Comparison of ENCODE assay signal across 1 cellular context in the genomic region with DNA sequence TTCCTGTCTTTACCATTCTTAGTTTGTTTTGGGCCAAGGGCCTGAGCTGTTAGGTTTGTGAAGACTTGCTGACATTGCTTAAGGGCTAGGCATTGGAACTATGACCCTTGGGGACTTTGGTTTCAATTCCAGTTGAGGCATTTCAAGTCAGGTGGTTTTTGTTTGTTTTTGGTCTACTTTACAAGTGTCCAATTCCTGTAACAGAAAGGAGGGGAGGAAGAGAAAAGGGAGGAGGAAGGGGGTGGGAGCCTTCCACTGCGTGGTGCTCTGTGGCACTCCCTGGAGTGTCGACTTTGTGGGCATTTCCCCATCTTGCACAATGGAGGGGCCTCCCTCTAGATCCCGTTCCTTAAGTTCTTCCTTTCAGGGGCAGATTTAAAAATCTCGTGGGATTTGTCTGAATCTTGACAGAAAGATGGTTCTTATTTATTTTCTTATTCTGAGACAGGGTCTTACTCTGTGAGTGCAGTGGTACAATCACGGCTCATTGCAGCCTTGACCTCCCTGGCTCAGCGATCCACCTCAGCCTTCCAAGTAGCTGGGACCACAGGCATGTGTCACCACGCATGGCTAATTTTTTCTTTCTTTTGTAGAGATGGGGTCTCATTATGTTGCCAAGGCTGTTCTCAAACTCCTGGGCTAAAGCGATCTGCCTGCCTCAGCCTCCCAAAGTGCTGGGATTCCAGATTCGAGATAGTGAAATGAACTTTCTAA.
A peak's percentile ranks its signal among the peaks of the same experiment; 100 is the strongest.
TF ChIP-seq lines count a peak whose summit lies in the region.

No MANE protein-coding gene starts in this region.

TF ChIP-seq in liver, 16 proteins besides CTCF, POLR2A, EP300 and RAD21 (continued from another document):
- TF ChIP-seq, protein P1, sequence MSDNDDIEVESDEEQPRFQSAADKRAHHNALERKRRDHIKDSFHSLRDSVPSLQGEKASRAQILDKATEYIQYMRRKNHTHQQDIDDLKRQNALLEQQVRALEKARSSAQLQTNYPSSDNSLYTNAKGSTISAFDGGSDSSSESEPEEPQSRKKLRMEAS (IDR thresholded peaks at IDR 0.05) = peak; percentile 74
- TF ChIP-seq HNF4G (IDR thresholded peaks at IDR 0.05) = peak; percentile 92
- no peak for TF ChIP-seq TAF1 (conservative IDR thresholded peaks at IDR 0.05)
- TF ChIP-seq, protein P2, sequence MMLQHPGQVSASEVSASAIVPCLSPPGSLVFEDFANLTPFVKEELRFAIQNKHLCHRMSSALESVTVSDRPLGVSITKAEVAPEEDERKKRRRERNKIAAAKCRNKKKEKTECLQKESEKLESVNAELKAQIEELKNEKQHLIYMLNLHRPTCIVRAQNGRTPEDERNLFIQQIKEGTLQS (IDR thresholded peaks at IDR 0.05) = no peak
